Comparison of ENCODE assay signal across 10 cellular contexts in genomic region chr22:21569459-21570161, GRCh38. TPM values are rescaled to one million over a fixed set of nuclear protein-coding genes. Genes with fewer than 3 reads are reported as not detected.
DNase-seq lines count a peak whose midpoint lies in the region; ATAC-seq and TF ChIP-seq lines count a peak whose summit lies in the region.
"Had no signal": no experiment of that assay in that cellular context is flagged by ENCODE, and none has a peak within 500 bp of the region (broad histone marks: within the 10 kb centered on the region; RNA-seq: fewer than 3 reads in every experiment).

No MANE protein-coding gene starts in this region.

- H3F3A ChIP-seq in DOHH2 (ENCODE audit: control insufficient read depth, insufficient read depth), result peaks cover 4% of the 10 kb centered on the region; the same call in 1 of the 2 replicates

- H3K36me3 ChIP-seq in DOHH2 (ENCODE audit: control insufficient read depth, low read length), result peaks cover 58% of the 10 kb centered on the region
- H3K36me3 ChIP-seq in MG63, result peaks cover 38% of the 10 kb centered on the region
- peaks cover 10% of the 10 kb centered on the region for H3K36me3 ChIP-seq in brain microvascular endothelial cell (replicated peaks)

- H3K79me2 ChIP-seq in DOHH2 (ENCODE audit: control insufficient read depth, low read length), result peaks cover 74% of the 10 kb centered on the region

- peaks cover 47% of the 10 kb centered on the region for H3K4me1 ChIP-seq in DOHH2 (ENCODE audit: control insufficient read depth, low read length)

- H3K36me3 Mint-ChIP-seq in neural crest cell (ENCODE audit: low read depth), result no peaks in the 10 kb centered on the region

- H3K9me3 Mint-ChIP-seq in neural crest cell, result no peaks in the 10 kb centered on the region

- no peak for DNase-seq in MG63
- DNase-seq in brain microvascular endothelial cell, result no peak
- DNase-seq in neural crest cell (ENCODE audit: low read depth, low spot score), result no peak
- DNase-seq in mesenteric fat pad (ENCODE audit: low spot score), result no peak
- no peak for DNase-seq in GM10266 (ENCODE audit: extremely low spot score)
- no peak for DNase-seq in effector CD4-positive, alpha-beta T cell
- DNase-seq: activated gamma-delta T cell treated with Interleukin-2 at 50 U/mL for 16 hours, NCI-H2081 treated with DMSO at 0.1 percent for 48 hours had no signal

- no peaks in the 10 kb centered on the region for H3K9me3 ChIP-seq in DOHH2 (ENCODE audit: control insufficient read depth, insufficient read depth, low read length)
- H3K9me3 ChIP-seq in MG63, result no peaks in the 10 kb centered on the region

- peak overlapping the region; percentile 95 for H3K4me3 ChIP-seq in DOHH2 (ENCODE audit: low read length)
- H3K4me3 ChIP-seq in MG63, result peak overlapping the region; percentile 96
- peak overlapping the region; percentile 86 for H3K4me3 ChIP-seq in brain microvascular endothelial cell (ENCODE audit: low read depth, low read length)

- H3K4me3 Mint-ChIP-seq in neural crest cell, result peak overlapping the region; percentile 95

- no peaks in the 10 kb centered on the region for H3K9me2 ChIP-seq in DOHH2 (replicated peaks; ENCODE audit: control insufficient read depth, low read length)

- H3K27ac ChIP-seq in DOHH2 (ENCODE audit: low read depth, low read length) (no peak overlapping the region), brain microvascular endothelial cell (no peak overlapping the region)

- TF ChIP-seq CTCF in DOHH2 (IDR thresholded peaks at IDR 0.05; ENCODE audit: low read depth, low read length, poor library complexity, severe bottlenecking) (no peak), brain microvascular endothelial cell (IDR thresholded peaks at IDR 0.05; ENCODE audit: low read depth, low read length, missing control alignments) (no peak), neural crest cell (conservative IDR thresholded peaks at IDR 0.05) (no peak), GM10266 (IDR thresholded peaks at IDR 0.05; ENCODE audit: control insufficient read depth, insufficient read depth, low read depth, missing control alignments) (no peak)

- peak overlapping the region; percentile 67 for H3K4me2 ChIP-seq in DOHH2 (ENCODE audit: low read length)

- H3K27me3 ChIP-seq in DOHH2 (ENCODE audit: control insufficient read depth, low read length) (no peaks in the 10 kb centered on the region), MG63 (no peaks in the 10 kb centered on the region), brain microvascular endothelial cell (replicated peaks) (no peaks in the 10 kb centered on the region)

- peaks cover 45% of the 10 kb centered on the region for H3K4me1 Mint-ChIP-seq in neural crest cell

- no peaks in the 10 kb centered on the region for H3K27me3 Mint-ChIP-seq in neural crest cell (ENCODE audit: low read depth)

- peak overlapping the region; percentile 70 for H3K27ac Mint-ChIP-seq in neural crest cell (ENCODE audit: unreplicated experiment)

- H4K20me1 ChIP-seq in DOHH2 (ENCODE audit: control insufficient read depth, insufficient read depth, low read depth, low read length), result peaks cover 56% of the 10 kb centered on the region

- in situ Hi-C loops in brain microvascular endothelial cell (cut with HindIII; ENCODE audit: low pct_ligation_motif_present, low sequenced_read_pairs), result no loop called here

- ATAC-seq in HG03139 (IDR thresholded peaks at IDR 0.05; ENCODE audit: unreplicated experiment), result no peak

RNA-seq across cellular contexts. Expression of gene UBE2L3, which starts 2.1 kb away (rescaled TPM):
- 35.8 and 37.1 TPM in 2 replicates for total RNA-seq in MG63 (2014; rRNA removed; shearing (Covaris generic); ENCODE audit: low replicate concordance)
- total RNA-seq in neural crest cell, result 76.9 and 83.5 TPM in 2 replicates
- total RNA-seq in mesenteric fat pad, result 48.2 TPM

RNA-seq across cellular contexts. Expression of gene RIMBP3C, which starts 18.3 kb away (rescaled TPM):
- total RNA-seq in MG63 (2014; rRNA removed; shearing (Covaris generic); ENCODE audit: low replicate concordance), result 0.30 and 0.49 TPM in 2 replicates
- total RNA-seq in neural crest cell (1.0 and 1.4 TPM in 2 replicates), mesenteric fat pad (0.26 TPM)
